ENCODE assay signal across 1 cellular context in the genomic region with DNA sequence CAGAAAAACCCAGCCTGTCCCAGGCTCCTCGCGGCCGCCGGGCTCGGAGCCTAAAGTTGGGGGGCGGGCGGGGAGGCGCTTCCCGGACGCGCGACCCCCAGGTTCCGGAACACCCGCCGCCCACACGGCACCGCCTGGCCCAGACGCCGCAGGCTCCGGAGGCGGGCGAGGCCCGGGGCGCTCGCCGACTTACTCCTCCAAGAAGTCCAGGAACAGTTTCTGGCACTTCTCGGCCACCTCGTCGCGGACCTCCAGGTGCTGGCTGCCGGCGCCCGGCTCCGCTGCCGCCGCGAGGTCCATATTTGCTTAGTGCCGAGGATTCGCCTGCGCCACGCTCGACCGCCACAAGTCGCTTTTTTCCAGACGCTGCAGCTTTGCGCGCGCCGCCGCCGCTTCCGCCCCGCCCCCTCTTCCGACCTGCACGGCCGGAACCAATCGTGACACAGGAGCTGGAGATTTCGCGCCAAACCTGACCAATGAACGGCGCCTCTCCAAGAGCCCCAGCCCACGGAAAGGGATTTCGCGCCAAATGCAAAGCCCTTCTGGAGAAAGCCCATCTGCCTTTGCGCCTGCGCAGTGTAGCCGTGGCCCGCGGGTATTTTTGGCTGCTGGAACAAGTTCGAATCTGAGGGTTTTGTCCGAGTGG.
TF ChIP-seq lines count a peak whose summit lies in the region.

A gene (minus strand): TSS at position 378 of the 646 bp plus-strand sequence. CDS start 78 bp downstream, at position 300.

TF ChIP-seq in K562, 482 proteins besides CTCF, POLR2A, EP300 and RAD21 (continued from another document and continues in another):
- TF ChIP-seq MED1 (CRISPR knock-in tag; IDR thresholded peaks at IDR 0.05; ENCODE audit: borderline replicate concordance) (no peak), MTA2 (IDR thresholded peaks at IDR 0.05; ENCODE audit: low read depth) (no peak), POLR2G (IDR thresholded peaks at IDR 0.05; ENCODE audit: low read depth, low read length) (peak; percentile 97), CC2D1A (IDR thresholded peaks at IDR 0.05) (no peak), ZBTB1 (CRISPR knock-in tag; IDR thresholded peaks at IDR 0.05; ENCODE audit: borderline replicate concordance, low read depth) (peak; percentile 69; the same call in 1 of the 2 replicates), MTA1 (IDR thresholded peaks at IDR 0.05; ENCODE audit: borderline replicate concordance) (peak; percentile 96), ZNF124 (CRISPR knock-in tag; IDR thresholded peaks at IDR 0.05) (no peak), POLR2AphosphoS5 (IDR thresholded peaks at IDR 0.05; ENCODE audit: control insufficient read depth, insufficient read depth, low read depth, low read length) (peak; percentile 79), CREB1 (IDR thresholded peaks at IDR 0.05) (peak; percentile 96), CREB1 (CRISPR knock-in tag; IDR thresholded peaks at IDR 0.05) (peak; percentile 97), SRF (CRISPR knock-in tag; IDR thresholded peaks at IDR 0.05) (peak in 1 of 2 experiments; percentile 80; a peak in 2 of 4 replicates), CHD2 (IDR thresholded peaks at IDR 0.05; ENCODE audit: low read depth, low read length) (0 out of 2 replicates have a peak, but pooled peaks have one; percentile 27), HDGF (IDR thresholded peaks at IDR 0.05) (no peak), HNRNPLL (IDR thresholded peaks at IDR 0.05; ENCODE audit: low read depth, low read length, poor library complexity, severe bottlenecking) (peak; percentile 51), L3MBTL2 (IDR thresholded peaks at IDR 0.05) (peak; percentile 88), E2F3 (CRISPR knock-in tag; IDR thresholded peaks at IDR 0.05) (peak; percentile 98), ETV5 (CRISPR knock-in tag; IDR thresholded peaks at IDR 0.05; ENCODE audit: low read depth) (peak; percentile 89), ZNF444 (CRISPR knock-in tag; IDR thresholded peaks at IDR 0.05) (no peak), PRPF4 (IDR thresholded peaks at IDR 0.05; ENCODE audit: insufficient read depth, low read depth, low read length, poor library complexity, severe bottlenecking) (peak; percentile 66), NR1H2 (CRISPR knock-in tag; IDR thresholded peaks at IDR 0.05) (0 out of 2 replicates have a peak, but pooled peaks have one; percentile 58), U2AF1 (optimal IDR thresholded peaks at IDR 0.05; ENCODE audit: low read depth, low read length) (peak; percentile 69), ZNF780A (CRISPR knock-in tag; IDR thresholded peaks at IDR 0.05) (no peak), GABPB1 (CRISPR knock-in tag; IDR thresholded peaks at IDR 0.05) (peak; percentile 82), ATF7 (IDR thresholded peaks at IDR 0.05) (peak; percentile 60), PHF20 (IDR thresholded peaks at IDR 0.05; ENCODE audit: partially characterized antibody) (peak; percentile 85)
- TF ChIP-seq, protein P1, sequence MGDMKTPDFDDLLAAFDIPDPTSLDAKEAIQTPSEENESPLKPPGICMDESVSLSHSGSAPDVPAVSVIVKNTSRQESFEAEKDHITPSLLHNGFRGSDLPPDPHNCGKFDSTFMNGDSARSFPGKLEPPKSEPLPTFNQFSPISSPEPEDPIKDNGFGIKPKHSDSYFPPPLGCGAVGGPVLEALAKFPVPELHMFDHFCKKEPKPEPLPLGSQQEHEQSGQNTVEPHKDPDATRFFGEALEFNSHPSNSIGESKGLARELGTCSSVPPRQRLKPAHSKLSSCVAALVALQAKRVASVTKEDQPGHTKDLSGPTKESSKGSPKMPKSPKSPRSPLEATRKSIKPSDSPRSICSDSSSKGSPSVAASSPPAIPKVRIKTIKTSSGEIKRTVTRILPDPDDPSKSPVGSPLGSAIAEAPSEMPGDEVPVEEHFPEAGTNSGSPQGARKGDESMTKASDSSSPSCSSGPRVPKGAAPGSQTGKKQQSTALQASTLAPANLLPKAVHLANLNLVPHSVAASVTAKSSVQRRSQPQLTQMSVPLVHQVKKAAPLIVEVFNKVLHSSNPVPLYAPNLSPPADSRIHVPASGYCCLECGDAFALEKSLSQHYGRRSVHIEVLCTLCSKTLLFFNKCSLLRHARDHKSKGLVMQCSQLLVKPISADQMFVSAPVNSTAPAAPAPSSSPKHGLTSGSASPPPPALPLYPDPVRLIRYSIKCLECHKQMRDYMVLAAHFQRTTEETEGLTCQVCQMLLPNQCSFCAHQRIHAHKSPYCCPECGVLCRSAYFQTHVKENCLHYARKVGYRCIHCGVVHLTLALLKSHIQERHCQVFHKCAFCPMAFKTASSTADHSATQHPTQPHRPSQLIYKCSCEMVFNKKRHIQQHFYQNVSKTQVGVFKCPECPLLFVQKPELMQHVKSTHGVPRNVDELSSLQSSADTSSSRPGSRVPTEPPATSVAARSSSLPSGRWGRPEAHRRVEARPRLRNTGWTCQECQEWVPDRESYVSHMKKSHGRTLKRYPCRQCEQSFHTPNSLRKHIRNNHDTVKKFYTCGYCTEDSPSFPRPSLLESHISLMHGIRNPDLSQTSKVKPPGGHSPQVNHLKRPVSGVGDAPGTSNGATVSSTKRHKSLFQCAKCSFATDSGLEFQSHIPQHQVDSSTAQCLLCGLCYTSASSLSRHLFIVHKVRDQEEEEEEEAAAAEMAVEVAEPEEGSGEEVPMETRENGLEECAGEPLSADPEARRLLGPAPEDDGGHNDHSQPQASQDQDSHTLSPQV (IDR thresholded peaks at IDR 0.05): no peak
- TF ChIP-seq, protein P2, sequence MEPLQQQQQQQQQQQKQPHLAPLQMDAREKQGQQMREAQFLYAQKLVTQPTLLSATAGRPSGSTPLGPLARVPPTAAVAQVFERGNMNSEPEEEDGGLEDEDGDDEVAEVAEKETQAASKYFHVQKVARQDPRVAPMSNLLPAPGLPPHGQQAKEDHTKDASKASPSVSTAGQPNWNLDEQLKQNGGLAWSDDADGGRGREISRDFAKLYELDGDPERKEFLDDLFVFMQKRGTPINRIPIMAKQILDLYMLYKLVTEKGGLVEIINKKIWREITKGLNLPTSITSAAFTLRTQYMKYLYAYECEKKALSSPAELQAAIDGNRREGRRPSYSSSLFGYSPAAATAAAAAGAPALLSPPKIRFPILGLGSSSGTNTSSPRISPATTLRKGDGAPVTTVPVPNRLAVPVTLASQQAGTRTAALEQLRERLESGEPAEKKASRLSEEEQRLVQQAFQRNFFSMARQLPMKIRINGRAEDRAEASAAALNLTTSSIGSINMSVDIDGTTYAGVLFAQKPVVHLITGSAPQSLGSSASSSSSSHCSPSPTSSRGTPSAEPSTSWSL (CRISPR knock-in tag; IDR thresholded peaks at IDR 0.05; ENCODE audit: borderline replicate concordance): no peak
- TF ChIP-seq, protein P3, sequence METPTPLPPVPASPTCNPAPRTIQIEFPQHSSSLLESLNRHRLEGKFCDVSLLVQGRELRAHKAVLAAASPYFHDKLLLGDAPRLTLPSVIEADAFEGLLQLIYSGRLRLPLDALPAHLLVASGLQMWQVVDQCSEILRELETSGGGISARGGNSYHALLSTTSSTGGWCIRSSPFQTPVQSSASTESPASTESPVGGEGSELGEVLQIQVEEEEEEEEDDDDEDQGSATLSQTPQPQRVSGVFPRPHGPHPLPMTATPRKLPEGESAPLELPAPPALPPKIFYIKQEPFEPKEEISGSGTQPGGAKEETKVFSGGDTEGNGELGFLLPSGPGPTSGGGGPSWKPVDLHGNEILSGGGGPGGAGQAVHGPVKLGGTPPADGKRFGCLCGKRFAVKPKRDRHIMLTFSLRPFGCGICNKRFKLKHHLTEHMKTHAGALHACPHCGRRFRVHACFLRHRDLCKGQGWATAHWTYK (CRISPR knock-in tag; IDR thresholded peaks at IDR 0.05): 0 out of 2 replicates have a peak, but pooled peaks have one; percentile 9
- TF ChIP-seq, protein P4, sequence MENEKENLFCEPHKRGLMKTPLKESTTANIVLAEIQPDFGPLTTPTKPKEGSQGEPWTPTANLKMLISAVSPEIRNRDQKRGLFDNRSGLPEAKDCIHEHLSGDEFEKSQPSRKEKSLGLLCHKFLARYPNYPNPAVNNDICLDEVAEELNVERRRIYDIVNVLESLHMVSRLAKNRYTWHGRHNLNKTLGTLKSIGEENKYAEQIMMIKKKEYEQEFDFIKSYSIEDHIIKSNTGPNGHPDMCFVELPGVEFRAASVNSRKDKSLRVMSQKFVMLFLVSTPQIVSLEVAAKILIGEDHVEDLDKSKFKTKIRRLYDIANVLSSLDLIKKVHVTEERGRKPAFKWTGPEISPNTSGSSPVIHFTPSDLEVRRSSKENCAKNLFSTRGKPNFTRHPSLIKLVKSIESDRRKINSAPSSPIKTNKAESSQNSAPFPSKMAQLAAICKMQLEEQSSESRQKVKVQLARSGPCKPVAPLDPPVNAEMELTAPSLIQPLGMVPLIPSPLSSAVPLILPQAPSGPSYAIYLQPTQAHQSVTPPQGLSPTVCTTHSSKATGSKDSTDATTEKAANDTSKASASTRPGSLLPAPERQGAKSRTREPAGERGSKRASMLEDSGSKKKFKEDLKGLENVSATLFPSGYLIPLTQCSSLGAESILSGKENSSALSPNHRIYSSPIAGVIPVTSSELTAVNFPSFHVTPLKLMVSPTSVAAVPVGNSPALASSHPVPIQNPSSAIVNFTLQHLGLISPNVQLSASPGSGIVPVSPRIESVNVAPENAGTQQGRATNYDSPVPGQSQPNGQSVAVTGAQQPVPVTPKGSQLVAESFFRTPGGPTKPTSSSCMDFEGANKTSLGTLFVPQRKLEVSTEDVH (IDR thresholded peaks at IDR 0.05; ENCODE audit: low read depth, partially characterized antibody): peak; percentile 100
- TF ChIP-seq, protein P5, sequence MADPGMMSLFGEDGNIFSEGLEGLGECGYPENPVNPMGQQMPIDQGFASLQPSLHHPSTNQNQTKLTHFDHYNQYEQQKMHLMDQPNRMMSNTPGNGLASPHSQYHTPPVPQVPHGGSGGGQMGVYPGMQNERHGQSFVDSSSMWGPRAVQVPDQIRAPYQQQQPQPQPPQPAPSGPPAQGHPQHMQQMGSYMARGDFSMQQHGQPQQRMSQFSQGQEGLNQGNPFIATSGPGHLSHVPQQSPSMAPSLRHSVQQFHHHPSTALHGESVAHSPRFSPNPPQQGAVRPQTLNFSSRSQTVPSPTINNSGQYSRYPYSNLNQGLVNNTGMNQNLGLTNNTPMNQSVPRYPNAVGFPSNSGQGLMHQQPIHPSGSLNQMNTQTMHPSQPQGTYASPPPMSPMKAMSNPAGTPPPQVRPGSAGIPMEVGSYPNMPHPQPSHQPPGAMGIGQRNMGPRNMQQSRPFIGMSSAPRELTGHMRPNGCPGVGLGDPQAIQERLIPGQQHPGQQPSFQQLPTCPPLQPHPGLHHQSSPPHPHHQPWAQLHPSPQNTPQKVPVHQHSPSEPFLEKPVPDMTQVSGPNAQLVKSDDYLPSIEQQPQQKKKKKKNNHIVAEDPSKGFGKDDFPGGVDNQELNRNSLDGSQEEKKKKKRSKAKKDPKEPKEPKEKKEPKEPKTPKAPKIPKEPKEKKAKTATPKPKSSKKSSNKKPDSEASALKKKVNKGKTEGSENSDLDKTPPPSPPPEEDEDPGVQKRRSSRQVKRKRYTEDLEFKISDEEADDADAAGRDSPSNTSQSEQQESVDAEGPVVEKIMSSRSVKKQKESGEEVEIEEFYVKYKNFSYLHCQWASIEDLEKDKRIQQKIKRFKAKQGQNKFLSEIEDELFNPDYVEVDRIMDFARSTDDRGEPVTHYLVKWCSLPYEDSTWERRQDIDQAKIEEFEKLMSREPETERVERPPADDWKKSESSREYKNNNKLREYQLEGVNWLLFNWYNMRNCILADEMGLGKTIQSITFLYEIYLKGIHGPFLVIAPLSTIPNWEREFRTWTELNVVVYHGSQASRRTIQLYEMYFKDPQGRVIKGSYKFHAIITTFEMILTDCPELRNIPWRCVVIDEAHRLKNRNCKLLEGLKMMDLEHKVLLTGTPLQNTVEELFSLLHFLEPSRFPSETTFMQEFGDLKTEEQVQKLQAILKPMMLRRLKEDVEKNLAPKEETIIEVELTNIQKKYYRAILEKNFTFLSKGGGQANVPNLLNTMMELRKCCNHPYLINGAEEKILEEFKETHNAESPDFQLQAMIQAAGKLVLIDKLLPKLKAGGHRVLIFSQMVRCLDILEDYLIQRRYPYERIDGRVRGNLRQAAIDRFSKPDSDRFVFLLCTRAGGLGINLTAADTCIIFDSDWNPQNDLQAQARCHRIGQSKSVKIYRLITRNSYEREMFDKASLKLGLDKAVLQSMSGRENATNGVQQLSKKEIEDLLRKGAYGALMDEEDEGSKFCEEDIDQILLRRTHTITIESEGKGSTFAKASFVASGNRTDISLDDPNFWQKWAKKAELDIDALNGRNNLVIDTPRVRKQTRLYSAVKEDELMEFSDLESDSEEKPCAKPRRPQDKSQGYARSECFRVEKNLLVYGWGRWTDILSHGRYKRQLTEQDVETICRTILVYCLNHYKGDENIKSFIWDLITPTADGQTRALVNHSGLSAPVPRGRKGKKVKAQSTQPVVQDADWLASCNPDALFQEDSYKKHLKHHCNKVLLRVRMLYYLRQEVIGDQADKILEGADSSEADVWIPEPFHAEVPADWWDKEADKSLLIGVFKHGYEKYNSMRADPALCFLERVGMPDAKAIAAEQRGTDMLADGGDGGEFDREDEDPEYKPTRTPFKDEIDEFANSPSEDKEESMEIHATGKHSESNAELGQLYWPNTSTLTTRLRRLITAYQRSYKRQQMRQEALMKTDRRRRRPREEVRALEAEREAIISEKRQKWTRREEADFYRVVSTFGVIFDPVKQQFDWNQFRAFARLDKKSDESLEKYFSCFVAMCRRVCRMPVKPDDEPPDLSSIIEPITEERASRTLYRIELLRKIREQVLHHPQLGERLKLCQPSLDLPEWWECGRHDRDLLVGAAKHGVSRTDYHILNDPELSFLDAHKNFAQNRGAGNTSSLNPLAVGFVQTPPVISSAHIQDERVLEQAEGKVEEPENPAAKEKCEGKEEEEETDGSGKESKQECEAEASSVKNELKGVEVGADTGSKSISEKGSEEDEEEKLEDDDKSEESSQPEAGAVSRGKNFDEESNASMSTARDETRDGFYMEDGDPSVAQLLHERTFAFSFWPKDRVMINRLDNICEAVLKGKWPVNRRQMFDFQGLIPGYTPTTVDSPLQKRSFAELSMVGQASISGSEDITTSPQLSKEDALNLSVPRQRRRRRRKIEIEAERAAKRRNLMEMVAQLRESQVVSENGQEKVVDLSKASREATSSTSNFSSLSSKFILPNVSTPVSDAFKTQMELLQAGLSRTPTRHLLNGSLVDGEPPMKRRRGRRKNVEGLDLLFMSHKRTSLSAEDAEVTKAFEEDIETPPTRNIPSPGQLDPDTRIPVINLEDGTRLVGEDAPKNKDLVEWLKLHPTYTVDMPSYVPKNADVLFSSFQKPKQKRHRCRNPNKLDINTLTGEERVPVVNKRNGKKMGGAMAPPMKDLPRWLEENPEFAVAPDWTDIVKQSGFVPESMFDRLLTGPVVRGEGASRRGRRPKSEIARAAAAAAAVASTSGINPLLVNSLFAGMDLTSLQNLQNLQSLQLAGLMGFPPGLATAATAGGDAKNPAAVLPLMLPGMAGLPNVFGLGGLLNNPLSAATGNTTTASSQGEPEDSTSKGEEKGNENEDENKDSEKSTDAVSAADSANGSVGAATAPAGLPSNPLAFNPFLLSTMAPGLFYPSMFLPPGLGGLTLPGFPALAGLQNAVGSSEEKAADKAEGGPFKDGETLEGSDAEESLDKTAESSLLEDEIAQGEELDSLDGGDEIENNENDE (IDR thresholded peaks at IDR 0.05; ENCODE audit: low read depth, low read length): no peak
- TF ChIP-seq, protein P6, sequence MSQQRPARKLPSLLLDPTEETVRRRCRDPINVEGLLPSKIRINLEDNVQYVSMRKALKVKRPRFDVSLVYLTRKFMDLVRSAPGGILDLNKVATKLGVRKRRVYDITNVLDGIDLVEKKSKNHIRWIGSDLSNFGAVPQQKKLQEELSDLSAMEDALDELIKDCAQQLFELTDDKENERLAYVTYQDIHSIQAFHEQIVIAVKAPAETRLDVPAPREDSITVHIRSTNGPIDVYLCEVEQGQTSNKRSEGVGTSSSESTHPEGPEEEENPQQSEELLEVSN (IDR thresholded peaks at IDR 0.05; ENCODE audit: borderline replicate concordance in 1 of 2, extremely low read depth in 1 of 2, insufficient read depth in 1 of 2, insufficient read length in 1 of 2, low read depth in 1 of 2, low read length in 1 of 2, poor library complexity in 1 of 2, severe bottlenecking in 1 of 2): peak; percentile 73
